27 cellular contexts compared by ENCODE assay signal in genomic region chr7:2171855-2172254, GRCh38.
DNase-seq lines count a peak whose midpoint lies in the region; ATAC-seq, FAIRE-seq and TF ChIP-seq lines count a peak whose summit lies in the region.
"Had no signal": no experiment of that assay in that cellular context is flagged by ENCODE, and none has a peak within 500 bp of the region (broad histone marks: within the 10 kb centered on the region; RNA-seq: fewer than 3 reads in every experiment).

No MANE protein-coding gene starts in this region.

- H3K4me1 ChIP-seq in right atrium auricular region (peaks cover 0 to 36% of the 10 kb centered on the region in 2 donors), K562 (replicated peaks in 1 of 2; ENCODE audit: control insufficient read depth in 2 of 2, insufficient read depth in 2 of 2, low read length in 2 of 2) (peaks cover 0 to 16% of the 10 kb centered on the region in 2 experiments; a peak in 1 of 5 replicates)

- no peaks in the 10 kb centered on the region for H3K79me2 ChIP-seq in K562 (ENCODE audit: control insufficient read depth, insufficient read depth, low read length)

- H3K27me3 ChIP-seq in right atrium auricular region (no peaks in the 10 kb centered on the region), K562 (ENCODE audit: control insufficient read depth in 2 of 2, insufficient read depth in 2 of 2, low read length in 2 of 2) (no peaks in the 10 kb centered on the region)
- H3K27me3 ChIP-seq: dorsolateral prefrontal cortex had no signal

- CTCF ChIA-PET in K562 (lab: Yijun Ruan, JAX; ENCODE audit: low intra/inter-chr PET ratio) = no interaction called here

- in situ Hi-C loops in K562 (cut with MboI) = no loop called here

- H3K27me3 Mint-ChIP-seq in activated T-cell treated with anti-CD3 and anti-CD28 coated beads, Interleukin-2, amount 50 U/mL, for 24 hours = no peaks in the 10 kb centered on the region
- H3K27me3 Mint-ChIP-seq: activated CD4-positive, alpha-beta T cell treated with anti-CD3 and anti-CD28 coated beads, Interleukin-2, amount 10 ng/mL, durations not matched to agents 7 days and 5 days; activated T-helper 17 cell treated with anti-CD3 and anti-CD28 coated beads, Interleukin-2, amount 50 U/mL, for 72 hours; naive thymus-derived CD4-positive, alpha-beta T cell; type B pancreatic cell had no signal

- no peak for TF ChIP-seq EP300 in K562 (IDR thresholded peaks at IDR 0.05; ENCODE audit: low read length)

- H3K27ac ChIP-seq in right atrium auricular region (no peak overlapping the region), K562 (ENCODE audit: extremely low read depth, low read depth, low read length) (no peak overlapping the region; the same call in 2 of the 3 replicates)

- FAIRE-seq in K562 (lab: Jason Lieb, UNC) (no peak), urothelium cell line (lab: Jason Lieb, UNC) (peak; percentile 96)
- FAIRE-seq: GM12878 had no signal

- ATAC-seq in K562 = peak; percentile 58
- no peak for ATAC-seq in stimulated activated naive CD8-positive, alpha-beta T cell treated with anti-CD3 and anti-CD28 coated beads, Interleukin-15, Interleukin-2, amounts not matched to agents 100 U/mL and 50 U/mL, for 24 hours
- ATAC-seq: activated naive CD4-positive, alpha-beta T cell treated with anti-CD3 and anti-CD28 coated beads, Interleukin-2, amount 50 U/mL, for 72 hours; activated T-helper 17 cell treated with anti-CD3 and anti-CD28 coated beads, Interleukin-2, amount 50 U/mL, for 72 hours; GM12878; naive thymus-derived CD4-positive, alpha-beta T cell; PC-3 had no signal

- H3K36me3 ChIP-seq in right atrium auricular region = no peaks in the 10 kb centered on the region
- peaks cover 20% of the 10 kb centered on the region; the same call in 2 of the 3 replicates for H3K36me3 ChIP-seq in K562 (ENCODE audit: control insufficient read depth, insufficient read depth, low read length)

- no peak overlapping the region for H3K27ac Mint-ChIP-seq in activated T-cell treated with anti-CD3 and anti-CD28 coated beads, Interleukin-2, amount 50 U/mL, for 24 hours
- H3K27ac Mint-ChIP-seq: activated CD4-positive, alpha-beta T cell treated with anti-CD3 and anti-CD28 coated beads, Interleukin-2, amount 10 ng/mL, durations not matched to agents 7 days and 5 days; activated naive CD4-positive, alpha-beta T cell treated with anti-CD3 and anti-CD28 coated beads, Interleukin-2, amount 50 U/mL, for 72 hours; activated T-helper 17 cell treated with anti-CD3 and anti-CD28 coated beads, Interleukin-2, amount 50 U/mL, for 72 hours; HFFc6; naive thymus-derived CD4-positive, alpha-beta T cell; type B pancreatic cell had no signal

- no peak overlapping the region for H3K4me3 Mint-ChIP-seq in activated T-cell treated with anti-CD3 and anti-CD28 coated beads, Interleukin-2, amount 50 U/mL, for 24 hours
- H3K4me3 Mint-ChIP-seq: activated CD4-positive, alpha-beta T cell treated with anti-CD3 and anti-CD28 coated beads, Interleukin-2, amount 10 ng/mL, durations not matched to agents 7 days and 5 days; activated T-helper 17 cell treated with anti-CD3 and anti-CD28 coated beads, Interleukin-2, amount 50 U/mL, for 72 hours; HFFc6; naive thymus-derived CD4-positive, alpha-beta T cell; type B pancreatic cell had no signal

- H3K9ac ChIP-seq in K562 (ENCODE audit: insufficient read depth in 1 of 2, low read depth in 2 of 2, low read length in 2 of 2) = no peak overlapping the region

- no peaks in the 10 kb centered on the region for H3K9me3 Mint-ChIP-seq in activated T-cell treated with anti-CD3 and anti-CD28 coated beads, Interleukin-2, amount 50 U/mL, for 24 hours
- H3K9me3 Mint-ChIP-seq: activated CD4-positive, alpha-beta T cell treated with anti-CD3 and anti-CD28 coated beads, Interleukin-2, amount 10 ng/mL, durations not matched to agents 7 days and 5 days; activated naive CD4-positive, alpha-beta T cell treated with anti-CD3 and anti-CD28 coated beads, Interleukin-2, amount 50 U/mL, for 72 hours; activated T-helper 17 cell treated with anti-CD3 and anti-CD28 coated beads, Interleukin-2, amount 50 U/mL, for 72 hours; naive thymus-derived CD4-positive, alpha-beta T cell; type B pancreatic cell had no signal

- no peak overlapping the region for H2AFZ ChIP-seq in K562 (ENCODE audit: low read depth, low read length)

- DNase-seq in cardiac septum (ENCODE audit: low spot score) (peak; percentile 59), right atrium auricular region (ENCODE audit: low spot score) (no peak), MV-4-11 (lab: John Stamatoyannopoulos, UW) (peak; percentile 35), K562 (ENCODE audit: extremely low read depth in 1 of 4, low spot score in 3 of 4) (no peak), urothelium cell line (ENCODE audit: low spot score) (no peak)
- DNase-seq in activated CD4-positive, alpha-beta T cell treated with anti-CD3 and anti-CD28 coated beads for 48 hours = no peak
- no peak for DNase-seq in activated T-cell treated with anti-CD3 and anti-CD28 coated beads, Interleukin-2, amount 50 U/mL, for 24 hours
- no peak for DNase-seq in stimulated activated naive CD8-positive, alpha-beta T cell treated with anti-CD3 and anti-CD28 coated beads, Interleukin-15, Interleukin-2, amounts not matched to agents 100 U/mL and 50 U/mL, for 24 hours
- DNase-seq: ACHN; activated CD4-positive, alpha-beta T cell treated with anti-CD3 and anti-CD28 coated beads, Interleukin-2, amount 10 ng/mL, durations not matched to agents 7 days and 5 days; aorta; C1 segment of cervical spinal cord; caudate nucleus; dorsolateral prefrontal cortex; HFFc6; Kasumi-1; kidney glomerular epithelial cell; naive thymus-derived CD4-positive, alpha-beta T cell; NCI-H1105 treated with DMSO at 0.1 percent for 48 hours; NCI-H2171 treated with DMSO at 0.1 percent for 48 hours; NCI-H748 treated with DMSO at 0.1 percent for 48 hours; occipital lobe; PC-3 had no signal

- H3K4me2 ChIP-seq in K562 (ENCODE audit: insufficient read depth, low read length) = no peak overlapping the region

- TF ChIP-seq RAD21 in K562 (CRISPR knock-in tag; conservative IDR thresholded peaks at IDR 0.05 in 1 of 2, IDR thresholded peaks at IDR 0.05 in 1 of 2) = 0 out of 4 replicates have a peak, but pooled peaks of 1 of the 2 experiments have one; percentile 5

- H4K20me1 ChIP-seq in K562 (replicated peaks; ENCODE audit: control insufficient read depth, insufficient read depth, low read length) = peaks cover 8% of the 10 kb centered on the region

- WGBS in K562 (ENCODE audit: insufficient coverage, low coverage, missing lambda C conversion rate) = 78% methylated on average over 6 of the region's 6 CpGs

- no peak overlapping the region for H3K4me3 ChIP-seq in right atrium auricular region
- no peak overlapping the region for H3K4me3 ChIP-seq in K562
- H3K4me3 ChIP-seq: GM12878 had no signal

- intact Hi-C loops in cardiac septum (cut with DNase I) = no loop called here
- intact Hi-C loops in K562 (cut with micrococcal nuclease) = no loop called here

- POLR2A ChIA-PET in K562 (lab: Yijun Ruan, JAX) = interaction anchor here (0.5 to 1.7 kb wide), 3 partner anchors 10 to 485 kb away, joined by 3 to 4 read pairs (median 3); no protein-coding TSS in a partner anchor

- H3K36me3 Mint-ChIP-seq in activated T-cell treated with anti-CD3 and anti-CD28 coated beads, Interleukin-2, amount 50 U/mL, for 24 hours (ENCODE audit: low read depth) = peaks cover 57% of the 10 kb centered on the region

- no TSS peak for BruUV-seq in K562 (replicated peaks; lab: Mats Ljungman, UMichigan)

- TF ChIP-seq POLR2A in K562 (conservative IDR thresholded peaks at IDR 0.05) = no peak

- H3K9me3 ChIP-seq in right atrium auricular region = no peaks in the 10 kb centered on the region
- no peaks in the 10 kb centered on the region for H3K9me3 ChIP-seq in K562 (replicated peaks; ENCODE audit: control insufficient read depth, insufficient read depth, low read depth, low read length)

- peaks cover 4% of the 10 kb centered on the region for H3K4me1 Mint-ChIP-seq in activated T-cell treated with anti-CD3 and anti-CD28 coated beads, Interleukin-2, amount 50 U/mL, for 24 hours (ENCODE audit: low read depth)

- no peak for TF ChIP-seq CTCF in right atrium auricular region (IDR thresholded peaks at IDR 0.05)
- no peak for TF ChIP-seq CTCF in K562 (IDR thresholded peaks at IDR 0.05 in 2 of 3, conservative IDR thresholded peaks at IDR 0.05 in 1 of 3; ENCODE audit: insufficient read depth in 2 of 3, low read depth in 1 of 3, low read length in 3 of 3)

- H3K9me1 ChIP-seq in K562 (ENCODE audit: control insufficient read depth, insufficient read depth, low read length) = peaks cover 3% of the 10 kb centered on the region

TF ChIP-seq in K562, 482 proteins besides CTCF, POLR2A, EP300 and RAD21:
- peak; percentile 17; the same call in 1 of the 2 replicates for TF ChIP-seq SPI1 (IDR thresholded peaks at IDR 0.05; ENCODE audit: borderline replicate concordance, low read depth, low read length)
- no peak for TF ChIP-seq PHB2 (IDR thresholded peaks at IDR 0.05; ENCODE audit: low read depth)
TF ChIP-seq in K562: peak in this region for 1.

Comparison
In these comparisons a context has a peak if more than half of its experiments do, and no peak if none do; other contexts are left out.
1. DNase-seq: peak in cardiac septum (single experiment) and MV-4-11 (single experiment); none in right atrium auricular region (single experiment), K562 (0 of 4), urothelium cell line (single experiment), activated CD4-positive, alpha-beta T cell treated with anti-CD3 and anti-CD28 coated beads for 48 hours (single experiment), activated T-cell treated with anti-CD3 and anti-CD28 coated beads, Interleukin-2, amount 50 U/mL, for 24 hours (single experiment) and stimulated activated naive CD8-positive, alpha-beta T cell treated with anti-CD3 and anti-CD28 coated beads, Interleukin-15, Interleukin-2, amounts not matched to agents 100 U/mL and 50 U/mL, for 24 hours (single experiment).